ENCODE assay signal across 27 cellular contexts in the genomic region with DNA sequence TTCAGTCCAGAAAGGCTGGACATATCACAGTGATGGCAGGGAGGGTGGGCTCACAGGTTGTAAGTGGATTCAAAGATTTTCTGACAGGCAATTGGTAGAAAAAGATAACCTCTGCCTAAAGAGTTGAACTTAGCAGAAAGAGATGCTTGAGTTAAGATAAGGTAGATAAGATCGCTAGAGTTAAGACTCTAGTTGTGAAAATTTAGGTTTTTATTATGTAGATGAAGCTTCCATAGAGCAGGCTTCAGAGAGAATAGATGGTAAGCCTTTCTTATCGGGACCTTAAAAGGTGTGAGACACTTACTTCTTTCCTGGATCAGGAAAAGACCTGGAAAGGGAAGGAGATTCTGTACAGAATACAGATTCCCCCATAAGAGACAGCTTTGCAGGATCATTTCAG.
DNase-seq lines count a peak whose midpoint lies in the region; ATAC-seq, FAIRE-seq and TF ChIP-seq lines count a peak whose summit lies in the region.
"Had no signal": no experiment of that assay in that cellular context is flagged by ENCODE, and none has a peak within 500 bp of the region (broad histone marks: within the 10 kb centered on the region; RNA-seq: fewer than 3 reads in every experiment).

No MANE protein-coding gene starts in this region.

- no peak overlapping the region for H3K4ac ChIP-seq in H9 (ENCODE audit: low read depth, low read length)
- H3K4ac ChIP-seq in mesendoderm (ENCODE audit: low read depth, low read length): no peak overlapping the region

- no peak overlapping the region for H3K14ac ChIP-seq in H9 (ENCODE audit: insufficient read depth, low read length)

- H3K79me2 ChIP-seq in H9 (ENCODE audit: insufficient read depth, low read length) (peaks cover 17% of the 10 kb centered on the region; the same call in 1 of the 2 replicates), mesendoderm (ENCODE audit: control insufficient read depth, insufficient read depth, low read length) (peaks cover 20% of the 10 kb centered on the region)

- H3K36me3 ChIP-seq in mesendoderm (ENCODE audit: control insufficient read depth, insufficient read depth, low read length): no peaks in the 10 kb centered on the region
- H3K36me3 ChIP-seq: BE2C, BLaER1 had no signal

- no peak overlapping the region for H3K23ac ChIP-seq in H9 (ENCODE audit: insufficient read length, low read depth, low read length)
- H3K23ac ChIP-seq in mesendoderm (ENCODE audit: low read length): no peak overlapping the region

- no peak for ATAC-seq in A549
- ATAC-seq in WTC11: no peak; the same call in 1 of the 2 replicates
- no peak for ATAC-seq in HG03045 (IDR thresholded peaks at IDR 0.05; ENCODE audit: unreplicated experiment)
- ATAC-seq: GM12878 had no signal

- peaks cover 54% of the 10 kb centered on the region in 2 experiments for H3K4me1 Mint-ChIP-seq in H9
- peaks cover 53% of the 10 kb centered on the region for H3K4me1 Mint-ChIP-seq in WTC11
- H3K4me1 Mint-ChIP-seq: CD14-positive monocyte; CD4-positive, alpha-beta memory T cell; CD4-positive, CD25-positive, alpha-beta regulatory T cell; CD8-positive, alpha-beta memory T cell had no signal

- H3K9me3 Mint-ChIP-seq in H9 (peaks cover 0 to 7% of the 10 kb centered on the region in 2 experiments; a peak in 2 of 5 replicates), WTC11 (peaks cover 7% of the 10 kb centered on the region; the same call in 1 of the 2 replicates)

- H2AK5ac ChIP-seq in H9 (ENCODE audit: insufficient read length, low read length) (no peak overlapping the region), mesendoderm (ENCODE audit: low read length) (no peak overlapping the region)

- WGBS in A549 (ENCODE audit: missing lambda C conversion rate): 42% methylated on average over 2 of the region's 2 CpGs
- WGBS in H9 (ENCODE audit: extremely low coverage, insufficient read length, low lambda C conversion rate): no CpG with 5 or more reads among the region's 2 CpGs
- WGBS in mesendoderm (ENCODE audit: extremely low coverage, insufficient coverage, low lambda C conversion rate): no CpG with 5 or more reads among the region's 2 CpGs

- H4K8ac ChIP-seq in H9 (replicated peaks; ENCODE audit: insufficient read length, low read depth, low read length) (no peak overlapping the region), mesendoderm (ENCODE audit: low read depth, low read length) (no peak overlapping the region)

- POLR2A ChIA-PET in A549 (lab: Yijun Ruan, JAX) (no interaction called here), WTC11 (lab: Charles Lee) (no interaction called here)

- H3K56ac ChIP-seq in H9 (ENCODE audit: insufficient read length, low read depth, low read length): no peak overlapping the region
- no peak overlapping the region for H3K56ac ChIP-seq in mesendoderm (ENCODE audit: low read length)

- H4K5ac ChIP-seq in H9 (ENCODE audit: insufficient read length, low read depth, low read length) (no peak overlapping the region), mesendoderm (ENCODE audit: low read length) (no peak overlapping the region)

- H2BK5ac ChIP-seq in H9 (ENCODE audit: insufficient read length, low read length) (no peak overlapping the region), mesendoderm (ENCODE audit: low read length) (no peak overlapping the region)

- H2AFZ ChIP-seq in H9 (ENCODE audit: low read length): no peak overlapping the region

- H2BK15ac ChIP-seq in H9 (ENCODE audit: low read depth, low read length) (no peak overlapping the region), mesendoderm (replicated peaks; ENCODE audit: low read depth) (no peak overlapping the region)

- H3T11ph ChIP-seq in H9 (ENCODE audit: low read length): no peak overlapping the region

- H3K9ac ChIP-seq in H9 (ENCODE audit: extremely low read depth, insufficient read length, low read length): no peak overlapping the region
- H3K9ac ChIP-seq in mesendoderm (ENCODE audit: low read length): no peak overlapping the region
- H3K9ac ChIP-seq: BLaER1 had no signal

- H4K20me1 ChIP-seq in H9 (ENCODE audit: control insufficient read depth, insufficient read depth, insufficient read length): no peaks in the 10 kb centered on the region
- H4K20me1 ChIP-seq: BLaER1 had no signal

- CTCF ChIA-PET in A549 (lab: Yijun Ruan, JAX) (interaction anchor here (1.0 kb wide), 1 partner anchor 133 kb away, joined by 3 read pairs; no protein-coding TSS in a partner anchor), WTC11 (lab: Charles Lee) (no interaction called here)

- H3K27me3 ChIP-seq in H9 (ENCODE audit: insufficient read depth, low read length) (no peaks in the 10 kb centered on the region), mesendoderm (ENCODE audit: insufficient read depth, low read length, poor library complexity) (no peaks in the 10 kb centered on the region)
- H3K27me3 ChIP-seq: BE2C, BLaER1 had no signal

- no peaks in the 10 kb centered on the region for H3K23me2 ChIP-seq in H9 (ENCODE audit: insufficient read length, low read depth, low read length, poor library complexity, severe bottlenecking)

- no peak overlapping the region for H2BK12ac ChIP-seq in H9 (ENCODE audit: insufficient read length, low read depth, low read length)

- H3K4me3 Mint-ChIP-seq in H9 (no peak overlapping the region), WTC11 (no peak overlapping the region)
- H3K4me3 Mint-ChIP-seq: CD14-positive monocyte; CD4-positive, CD25-positive, alpha-beta regulatory T cell; CD8-positive, alpha-beta memory T cell had no signal

- no peak overlapping the region for H2BK20ac ChIP-seq in H9 (ENCODE audit: low read depth, low read length, poor library complexity, severe bottlenecking)

- TF ChIP-seq POLR2A in A549 (IDR thresholded peaks at IDR 0.05; ENCODE audit: low read length): no peak

- peak overlapping the region; percentile 9; the same call in 2 of the 3 replicates for H3K4me2 ChIP-seq in A549
- H3K4me2 ChIP-seq in H9 (ENCODE audit: insufficient read depth, insufficient read length, low read length): peak overlapping the region; percentile 42
- H3K4me2 ChIP-seq in mesendoderm (ENCODE audit: low read length): no peak overlapping the region
- H3K4me2 ChIP-seq: BLaER1 had no signal

- no peak overlapping the region for H3K27ac ChIP-seq in A549
- no peak overlapping the region for H3K27ac ChIP-seq in H9 (ENCODE audit: insufficient read length, low read depth, low read length)
- no peak overlapping the region for H3K27ac ChIP-seq in mesendoderm (ENCODE audit: low read depth, low read length)
- H3K27ac ChIP-seq: 22Rv1, BLaER1 had no signal

- TF ChIP-seq CTCF in A549 (IDR thresholded peaks at IDR 0.05) (no peak), H9 (conservative IDR thresholded peaks at IDR 0.05) (no peak), WTC11 (IDR thresholded peaks at IDR 0.05) (no peak)

- H3K4me3 ChIP-seq in A549: no peak overlapping the region
- no peak overlapping the region for H3K4me3 ChIP-seq in mesendoderm (ENCODE audit: low read length)
- H3K4me3 ChIP-seq: BLaER1, GM12878 had no signal

- no peak for DNase-seq in A549 (ENCODE audit: low read depth in 1 of 2, low spot score in 1 of 2)
- no peak for DNase-seq in H9
- DNase-seq in WTC11 (ENCODE audit: low spot score): no peak
- peak; percentile 58 for DNase-seq in mesendoderm
- no peak for DNase-seq in NCI-H1436 treated with DMSO at 0.1 percent for 48 hours (lab: John Stamatoyannopoulos, UW)
- no peak for DNase-seq in NOMO-1 treated with DMSO at 0.1 percent for 48 hours (lab: John Stamatoyannopoulos, UW; ENCODE audit: unreplicated experiment)
- DNase-seq: ACHN; BE2C; C1 segment of cervical spinal cord; CD4-positive, alpha-beta memory T cell; CD4-positive, CD25-positive, alpha-beta regulatory T cell; CD8-positive, alpha-beta memory T cell; COR-L47; DMS 273 treated with DMSO at 0.1 percent for 48 hours; DMS153; DMS53; DMS79; DND-41; EL; GDM1 had no signal

- H3K79me1 ChIP-seq in H9 (ENCODE audit: insufficient read depth, low read depth, low read length, poor library complexity, severe bottlenecking): peaks cover 7% of the 10 kb centered on the region
- H3K79me1 ChIP-seq in mesendoderm (ENCODE audit: low read length): peaks cover 7% of the 10 kb centered on the region

- H4K91ac ChIP-seq in H9 (ENCODE audit: insufficient read length, low read depth, low read length): no peak overlapping the region

- H2BK120ac ChIP-seq in H9 (ENCODE audit: low read depth, low read length, poor library complexity, severe bottlenecking) (no peak overlapping the region), mesendoderm (ENCODE audit: low read depth, low read length) (no peak overlapping the region)

- H3K9me3 ChIP-seq in A549 (no peaks in the 10 kb centered on the region), H9 (ENCODE audit: control insufficient read depth, low read depth, low read length) (no peaks in the 10 kb centered on the region)
- H3K9me3 ChIP-seq: BE2C, BLaER1 had no signal

- H3K36me3 Mint-ChIP-seq in H9 (ENCODE audit: insufficient read depth in 1 of 3, low read depth in 3 of 3): peaks cover 2 to 14% (median 3%) of the 10 kb centered on the region in 3 experiments; a peak in 6 of 7 replicates
- H3K36me3 Mint-ChIP-seq in WTC11: peaks cover 9% of the 10 kb centered on the region
- H3K36me3 Mint-ChIP-seq: CD14-positive monocyte; CD4-positive, alpha-beta memory T cell; CD4-positive, CD25-positive, alpha-beta regulatory T cell; CD8-positive, alpha-beta memory T cell had no signal

- H3K27ac Mint-ChIP-seq in H9 (0 out of 7 replicates have a peak overlapping the region, but pooled peaks of 1 of the 3 experiments have one; percentile 42), WTC11 (peak overlapping the region; percentile 31; the same call in 1 of the 2 replicates)
- H3K27ac Mint-ChIP-seq: CD14-positive monocyte; CD4-positive, alpha-beta memory T cell; CD4-positive, CD25-positive, alpha-beta regulatory T cell; CD8-positive, alpha-beta memory T cell had no signal

- FAIRE-seq in A549 (lab: Jason Lieb, UNC): no peak
- FAIRE-seq: GM12878, GM12892, GM18507 had no signal

- no peak for TF ChIP-seq RAD21 in A549 (conservative IDR thresholded peaks at IDR 0.05 in 1 of 2, IDR thresholded peaks at IDR 0.05 in 1 of 2)

- TF ChIP-seq EP300 in A549 (IDR thresholded peaks at IDR 0.05): no peak

- no peaks in the 10 kb centered on the region for H3K27me3 Mint-ChIP-seq in H9 (ENCODE audit: low read depth)
- H3K27me3 Mint-ChIP-seq in WTC11 (ENCODE audit: low read depth): no peaks in the 10 kb centered on the region
- H3K27me3 Mint-ChIP-seq: CD4-positive, alpha-beta memory T cell; CD4-positive, CD25-positive, alpha-beta regulatory T cell; CD8-positive, alpha-beta memory T cell had no signal

- peaks cover 16% of the 10 kb centered on the region; the same call in 1 of the 3 replicates for H3K4me1 ChIP-seq in A549
- peaks cover 10% of the 10 kb centered on the region; the same call in 1 of the 2 replicates for H3K4me1 ChIP-seq in H9 (ENCODE audit: insufficient read depth, low read length)
- H3K4me1 ChIP-seq in mesendoderm (ENCODE audit: control insufficient read depth, low read depth, low read length): peaks cover 5% of the 10 kb centered on the region
- H3K4me1 ChIP-seq: BE2C, BLaER1 had no signal

- H3K18ac ChIP-seq in H9 (ENCODE audit: insufficient read length, low read depth, low read length) (no peak overlapping the region), mesendoderm (ENCODE audit: low read length) (no peak overlapping the region)

TF ChIP-seq in A549, 52 proteins besides CTCF, POLR2A, EP300 and RAD21 (continues in another document):
- no peak for TF ChIP-seq CBX8 (IDR thresholded peaks at IDR 0.05)
- TF ChIP-seq HDAC2 (IDR thresholded peaks at IDR 0.05): no peak
